In the genomic region with DNA sequence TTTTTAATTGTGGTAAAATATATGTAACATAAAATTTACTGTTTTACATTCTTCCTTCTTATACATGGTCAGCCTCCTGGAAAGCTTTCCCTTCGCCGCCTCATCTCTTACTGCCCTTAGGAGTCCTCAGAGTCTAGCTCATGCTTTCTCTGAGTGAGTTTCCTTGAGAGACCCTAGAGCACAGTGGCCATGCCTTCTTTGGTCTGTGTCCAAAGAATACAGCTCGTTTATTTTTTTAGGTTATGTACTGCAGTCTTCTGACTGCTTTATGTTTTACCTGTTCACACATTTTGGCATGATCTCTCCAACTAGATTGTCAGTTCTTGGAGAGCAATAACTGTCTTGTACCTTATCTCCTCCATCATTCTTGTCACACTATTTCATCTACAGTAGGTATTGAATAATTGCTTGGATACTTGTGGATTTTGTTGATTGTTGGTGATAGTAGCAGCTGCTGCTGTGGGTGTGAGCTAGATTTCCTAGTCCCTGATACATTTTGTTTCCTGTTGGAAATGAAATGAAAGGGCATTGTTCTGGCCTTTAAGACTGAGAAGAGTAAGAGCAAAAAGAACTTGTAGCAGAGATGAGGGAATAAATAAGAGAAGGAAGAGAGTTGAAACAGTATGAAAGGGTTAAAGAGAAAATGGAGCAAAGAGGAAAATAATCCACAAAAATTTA, we compare ENCODE assay signal across 16 cellular contexts. TPM values are rescaled to one million over a fixed set of nuclear protein-coding genes. Genes with fewer than 3 reads are reported as not detected.
A peak's percentile ranks its signal among the peaks of the same experiment; 100 is the strongest.
DNase-seq lines count a peak whose midpoint lies in the region; ATAC-seq, FAIRE-seq and TF ChIP-seq lines count a peak whose summit lies in the region.
"Had no signal": no experiment of that assay in that cellular context is flagged by ENCODE, and none has a peak within 500 bp of the region (broad histone marks: within the 10 kb centered on the region; RNA-seq: fewer than 3 reads in every experiment).

No MANE protein-coding gene starts in this region.

- intact Hi-C loops in CD14-positive monocyte (cut with micrococcal nuclease) (loop anchor here in 1 of 2 donors (10.0 kb wide), 2 partner anchors 85 to 215 kb away; partner anchors contain the start of genes IP6K2 and PRKAR2A), kidney (cut with DNase I) (no loop called here)

- H3K27ac Mint-ChIP-seq in CD14-positive monocyte = peak overlapping the region in 5 of 7 donors; percentile 38 to 79 (median 65)
- peak overlapping the region; percentile 68 to 88 for H3K27ac Mint-ChIP-seq in activated naive CD4-positive, alpha-beta T cell treated with anti-CD3 and anti-CD28 coated beads, Interleukin-2, amount 50 U/mL, for 72 hours
- H3K27ac Mint-ChIP-seq: nephron progenitor cell had no signal

- H3K4me3 Mint-ChIP-seq in CD14-positive monocyte = no peak overlapping the region
- H3K4me3 Mint-ChIP-seq: nephron progenitor cell had no signal

- H3K36me3 ChIP-seq in mesodermal cell (ENCODE audit: control insufficient read depth, insufficient read depth, low read length) (peaks cover 90% of the 10 kb centered on the region), kidney (ENCODE audit: control insufficient read depth in 1 of 2, insufficient read depth in 2 of 2, low read length in 2 of 2) (peaks cover 10 to 30% of the 10 kb centered on the region in 2 donors)

- peaks cover 52% of the 10 kb centered on the region for H3K4me1 Mint-ChIP-seq in CD14-positive monocyte

- peaks cover 0 to 1% (median 0%) of the 10 kb centered on the region in 3 donors for H3K27me3 Mint-ChIP-seq in CD14-positive monocyte (ENCODE audit: low read depth in 3 of 3)

- H3K36me3 Mint-ChIP-seq in CD14-positive monocyte = peaks cover 58 to 75% of the 10 kb centered on the region in 2 donors
- H3K36me3 Mint-ChIP-seq in activated naive CD4-positive, alpha-beta T cell treated with anti-CD3 and anti-CD28 coated beads, Interleukin-2, amount 50 U/mL, for 72 hours = peaks cover 28 to 62% of the 10 kb centered on the region in 2 donors

- H3K27ac ChIP-seq in mesodermal cell (ENCODE audit: low read depth, low read length, severe bottlenecking) = peak overlapping the region; percentile 7
- H3K27ac ChIP-seq in kidney (ENCODE audit: low read depth in 2 of 2, low read length in 2 of 2) = no peak overlapping the region
- H3K27ac ChIP-seq: tibial artery, WERI-Rb-1 had no signal

- FAIRE-seq in kidney (lab: Jason Lieb, UNC) = no peak

- ATAC-seq in activated naive CD4-positive, alpha-beta T cell treated with anti-CD3 and anti-CD28 coated beads, Interleukin-2, amount 50 U/mL, for 72 hours = no peak
- ATAC-seq in HG03135 (IDR thresholded peaks at IDR 0.05; ENCODE audit: unreplicated experiment) = no peak

- DNase-seq in CD14-positive monocyte (ENCODE audit: low spot score) = no peak
- peak; percentile 30 for DNase-seq in Caki2 (ENCODE audit: low read depth)
- DNase-seq in activated naive CD4-positive, alpha-beta T cell treated with anti-CD3 and anti-CD28 coated beads, Interleukin-2, amount 50 U/mL, for 72 hours (ENCODE audit: low spot score in 2 of 2) = no peak
- no peak for DNase-seq in NK-92 (lab: John Stamatoyannopoulos, UW; ENCODE audit: unreplicated experiment)
- DNase-seq in kidney = no peak
- DNase-seq: activated gamma-delta T cell treated with Interleukin-2 at 50 U/mL for 16 hours, islet precursor cell, NCI-H187 treated with DMSO at 0.1 percent for 48 hours, NCI-H69, nephron progenitor cell, SIG-M5, tibial artery, WERI-Rb-1 had no signal

- 100% methylated on average over 3 of the region's 3 CpGs for WGBS in mesodermal cell (ENCODE audit: insufficient coverage in 2 of 2), 2 experiments

- no peak overlapping the region for H3K9ac ChIP-seq in kidney (ENCODE audit: low read length in 2 of 2)

- H3K9me3 Mint-ChIP-seq in CD14-positive monocyte = peaks cover 0 to 4% (median 0%) of the 10 kb centered on the region in 7 donors
- H3K9me3 Mint-ChIP-seq in activated naive CD4-positive, alpha-beta T cell treated with anti-CD3 and anti-CD28 coated beads, Interleukin-2, amount 50 U/mL, for 72 hours = no peaks in the 10 kb centered on the region

- in situ Hi-C loops in Caki2 (cut with HindIII; ENCODE audit: low pct_unique_long_range_greater_than_20kb, low sequenced_read_pairs) = no loop called here

- H3K9me3 ChIP-seq in mesodermal cell (ENCODE audit: control insufficient read depth, low read length) = no peaks in the 10 kb centered on the region
- no peaks in the 10 kb centered on the region for H3K9me3 ChIP-seq in kidney (ENCODE audit: control insufficient read depth in 1 of 2, low read length in 2 of 2)
- H3K9me3 ChIP-seq: tibial artery had no signal

- H3K4me3 ChIP-seq in mesodermal cell (ENCODE audit: extremely low read depth, insufficient read depth, low read length, poor library complexity, severe bottlenecking) = no peak overlapping the region
- H3K4me3 ChIP-seq in kidney (ENCODE audit: low read length in 2 of 2) = no peak overlapping the region
- H3K4me3 ChIP-seq: smooth muscle cell, tibial artery had no signal

- H3K4me1 ChIP-seq in mesodermal cell (ENCODE audit: control insufficient read depth, insufficient read depth, low read length, poor library complexity, severe bottlenecking) = peaks cover 22% of the 10 kb centered on the region
- peaks cover 13 to 16% of the 10 kb centered on the region in 2 donors for H3K4me1 ChIP-seq in kidney (ENCODE audit: control insufficient read depth in 1 of 2, insufficient read depth in 1 of 2, low read depth in 1 of 2, low read length in 2 of 2)

- TF ChIP-seq CTCF in CD14-positive monocyte (IDR thresholded peaks at IDR 0.05) = no peak
- TF ChIP-seq CTCF in kidney (IDR thresholded peaks at IDR 0.05; ENCODE audit: borderline replicate concordance, extremely low read depth, insufficient read depth) = no peak

RNA-seq across cellular contexts. Expression of gene ARIH2, which starts 10.9 kb away (rescaled TPM):
- polyA plus RNA-seq in CD14-positive monocyte (10 to 100 TPM; 68.2 to 72.2 TPM), kidney (ENCODE audit: insufficient read depth, low read depth, low replicate concordance) (30.4 TPM)
- total RNA-seq in Caki2 (2014; rRNA removed; shearing (Covaris generic); ENCODE audit: low replicate concordance) = 67.2 and 83.3 TPM in 2 replicates
- 100 to 1,000 TPM; 116 to 127 TPM for total RNA-seq in activated naive CD4-positive, alpha-beta T cell treated with anti-CD3 and anti-CD28 coated beads, Interleukin-2, amount 50 U/mL, for 72 hours
- polyA plus RNA-seq in mesodermal cell (2013, experiment 1 of 2) = 71.8 TPM
- polyA plus RNA-seq in mesodermal cell (2013, experiment 2 of 2) = 62.7 TPM
- total RNA-seq in kidney = 75.7 TPM

RNA-seq across cellular contexts. Expression of gene SLC25A20, which starts 30.8 kb away (rescaled TPM):
- polyA plus RNA-seq in CD14-positive monocyte (10 to 100 TPM; 43.6 to 60.8 TPM), kidney (ENCODE audit: insufficient read depth, low read depth, low replicate concordance) (59.2 TPM)
- total RNA-seq in Caki2 (2014; rRNA removed; shearing (Covaris generic); ENCODE audit: low replicate concordance) = 11.0 and 26.8 TPM in 2 replicates
- total RNA-seq in activated naive CD4-positive, alpha-beta T cell treated with anti-CD3 and anti-CD28 coated beads, Interleukin-2, amount 50 U/mL, for 72 hours = 10 to 100 TPM; 18.3 to 20.5 TPM
- 9.3 TPM for polyA plus RNA-seq in mesodermal cell (2013, experiment 1 of 2)
- polyA plus RNA-seq in mesodermal cell (2013, experiment 2 of 2) = 12.5 TPM
- total RNA-seq in kidney = 9.9 TPM
